In genomic region chr16:24015923-24016322, GRCh38 we compare ENCODE assay signal across 26 cellular contexts.
DNase-seq lines count a peak whose midpoint lies in the region; ATAC-seq, FAIRE-seq and TF ChIP-seq lines count a peak whose summit lies in the region.
"Had no signal": no experiment of that assay in that cellular context is flagged by ENCODE, and none has a peak within 500 bp of the region (broad histone marks: within the 10 kb centered on the region; RNA-seq: fewer than 3 reads in every experiment).

No MANE protein-coding gene starts in this region.

- no peak overlapping the region for H2BK20ac ChIP-seq in H1 (ENCODE audit: low read length)

- DNase-seq in A673 (ENCODE audit: low spot score): peak; percentile 32
- DNase-seq in CD8-positive, alpha-beta memory T cell: no peak
- peak; percentile 95 for DNase-seq in NCI-H69 (lab: John Stamatoyannopoulos, UW)
- no peak for DNase-seq in H1 (ENCODE audit: low read depth in 1 of 2, low spot score in 2 of 2)
- DNase-seq in NK-92 treated with Interleukin-12 subunit alpha and Interleukin-12 subunit beta, amount 100 ng/mL, for 24 hours (lab: John Stamatoyannopoulos, UW): no peak
- no peak for DNase-seq in NCI-H2081 treated with DMSO at 0.1 percent for 48 hours (lab: John Stamatoyannopoulos, UW)
- DNase-seq in activated naive CD4-positive, alpha-beta T cell (lab: John Stamatoyannopoulos, UW): no peak
- DNase-seq: ACHN; activated CD8-positive, alpha-beta memory T cell treated with anti-CD3 and anti-CD28 coated beads, Interleukin-2, amount 50 U/mL, for 48 hours; esophagus squamous epithelium; mesendoderm; NCI-H1417 treated with DMSO at 0.1 percent for 48 hours; NCI-H524 treated with DMSO at 0.1 percent for 48 hours; stimulated activated CD4-positive, alpha-beta T cell treated with anti-CD3 and anti-CD28 coated beads, Interleukin-4, amount 100 ng/mL, for 24 hours; T-helper 9 cell had no signal

- POLR2A ChIA-PET in A673 (lab: Charles Lee; ENCODE audit: low non-redundant PET): no interaction called here
- POLR2A ChIA-PET in CD8-positive, alpha-beta memory T cell (lab: Charles Lee): no interaction called here
- POLR2A ChIA-PET in H1 (lab: Charles Lee; ENCODE audit: partially characterized antibody): interaction anchor here (0.6 kb wide), 1 partner anchor 330 kb away, joined by 3 read pairs; no protein-coding TSS in a partner anchor

- no peak overlapping the region for H3K4me2 ChIP-seq in H1 (ENCODE audit: insufficient read depth in 1 of 2, low read depth in 2 of 2, low read length in 2 of 2)
- H3K4me2 ChIP-seq: KMS-11 had no signal

- H2BK120ac ChIP-seq in H1 (replicated peaks; ENCODE audit: low read depth, low read length): no peak overlapping the region

- no peaks in the 10 kb centered on the region for H4K20me1 ChIP-seq in H1 (replicated peaks in 1 of 2; ENCODE audit: control insufficient read depth in 1 of 2, insufficient read depth in 2 of 2, low read length in 2 of 2)

- H3K9me3 ChIP-seq in A673 (ENCODE audit: low read depth, low read length, poor library complexity, severe bottlenecking) (no peaks in the 10 kb centered on the region), H1 (ENCODE audit: insufficient read depth in 2 of 2, low read depth in 1 of 2, low read length in 1 of 2) (no peaks in the 10 kb centered on the region)
- no peaks in the 10 kb centered on the region for H3K9me3 ChIP-seq in CD8-positive, alpha-beta memory T cell (ENCODE audit: low read length)
- H3K9me3 ChIP-seq: esophagus squamous epithelium, right atrium auricular region had no signal

- peaks cover 58 to 84% (median 71%) of the 10 kb centered on the region in 3 donors for H3K4me1 Mint-ChIP-seq in CD8-positive, alpha-beta memory T cell

- no peak overlapping the region for H3K14ac ChIP-seq in H1 (ENCODE audit: insufficient read length)

- no peak overlapping the region for H2AFZ ChIP-seq in H1 (ENCODE audit: low read length)

- BruUV-seq in A673 (replicated peaks; lab: Mats Ljungman, UMichigan): no TSS peak

- H4K8ac ChIP-seq in H1 (ENCODE audit: extremely low read depth, insufficient read depth, low read length): peak overlapping the region; percentile 87; the same call in 1 of the 2 replicates

- TF ChIP-seq CTCF in A673 (conservative IDR thresholded peaks at IDR 0.05; ENCODE audit: low read depth, low read length): peak; percentile 33; the same call in 1 of the 2 replicates
- TF ChIP-seq CTCF in H1 (IDR thresholded peaks at IDR 0.05; ENCODE audit: control extremely low read depth in 1 of 3, insufficient read depth in 1 of 3, low read depth in 1 of 3, low read length in 3 of 3): no peak; a peak in 1 of 4 replicates

- H3K36me3 Mint-ChIP-seq in CD8-positive, alpha-beta memory T cell: peaks cover 0 to 7% (median 1%) of the 10 kb centered on the region in 3 donors
- H3K36me3 Mint-ChIP-seq: brain had no signal

- H3K23me2 ChIP-seq in H1 (ENCODE audit: low read depth, low read length): no peaks in the 10 kb centered on the region

- FAIRE-seq in H1 (lab: Jason Lieb, UNC): no peak
- FAIRE-seq: frontal cortex, GM19239 had no signal

- intact Hi-C loops in A673 (cut with micrococcal nuclease; ENCODE audit: unreplicated experiment): no loop called here

- peaks cover 7% of the 10 kb centered on the region for H3K36me3 ChIP-seq in A673 (ENCODE audit: insufficient read depth, low read length, poor library complexity, severe bottlenecking)
- H3K36me3 ChIP-seq in CD8-positive, alpha-beta memory T cell (ENCODE audit: insufficient read depth, low read length): no peaks in the 10 kb centered on the region
- no peaks in the 10 kb centered on the region for H3K36me3 ChIP-seq in H1 (ENCODE audit: control insufficient read depth in 2 of 4, insufficient read depth in 4 of 4, low read length in 3 of 4)
- H3K36me3 ChIP-seq: esophagus squamous epithelium, right atrium auricular region had no signal

- H3K27me3 Mint-ChIP-seq in CD8-positive, alpha-beta memory T cell: no peaks in the 10 kb centered on the region
- H3K27me3 Mint-ChIP-seq: stimulated activated naive CD8-positive, alpha-beta T cell treated with anti-CD3 and anti-CD28 coated beads, Interleukin-15, Interleukin-2, amounts not matched to agents 100 ng/mL and 50 ng/mL, for 24 hours had no signal

- H3K9me3 Mint-ChIP-seq in CD8-positive, alpha-beta memory T cell: no peaks in the 10 kb centered on the region
- H3K9me3 Mint-ChIP-seq: brain; stimulated activated naive CD8-positive, alpha-beta T cell treated with anti-CD3 and anti-CD28 coated beads, Interleukin-15, Interleukin-2, amounts not matched to agents 100 ng/mL and 50 ng/mL, for 24 hours had no signal

- H3K4me3 Mint-ChIP-seq in CD8-positive, alpha-beta memory T cell: no peak overlapping the region
- H3K4me3 Mint-ChIP-seq: brain; stimulated activated naive CD8-positive, alpha-beta T cell treated with anti-CD3 and anti-CD28 coated beads, Interleukin-15, Interleukin-2, amounts not matched to agents 100 ng/mL and 50 ng/mL, for 24 hours had no signal

- no peak overlapping the region for H2AK5ac ChIP-seq in H1 (ENCODE audit: low read depth, low read length)

- H3K4ac ChIP-seq in H1 (replicated peaks; ENCODE audit: insufficient read length, low read depth, low read length): no peak overlapping the region

- no peak for TF ChIP-seq POLR2A in H1 (IDR thresholded peaks at IDR 0.05; ENCODE audit: control extremely low read depth in 1 of 2, low read depth in 2 of 2, low read length in 2 of 2)

- CTCF ChIA-PET in A673 (lab: Charles Lee): interaction anchor here (0.6 to 1.0 kb wide), 3 partner anchors 215 to 484 kb away, joined by 3 read pairs; no protein-coding TSS in a partner anchor
- CTCF ChIA-PET in CD8-positive, alpha-beta memory T cell (lab: Charles Lee): interaction anchor here (2.0 to 13.8 kb wide), 5 partner anchors 15 to 214 kb away, joined by 6 to 261 read pairs (median 21); no protein-coding TSS in a partner anchor
- CTCF ChIA-PET in H1 (lab: Charles Lee; ENCODE audit: partially characterized antibody): interaction anchor here (0.9 to 7.8 kb wide), 24 partner anchors 8 to 489 kb away, joined by 3 to 52 read pairs (median 4); no protein-coding TSS in a partner anchor

- ATAC-seq in HG03432 (IDR thresholded peaks at IDR 0.05; ENCODE audit: unreplicated experiment): no peak
- ATAC-seq: left lobe of liver, SK-N-SH treated with all-trans-retinoic acid at 6 μM for 48 hours had no signal

- H4K5ac ChIP-seq in H1 (ENCODE audit: insufficient read length, low read depth, low read length): no peak overlapping the region

- peaks cover 71% of the 10 kb centered on the region for H3K4me1 ChIP-seq in A673 (ENCODE audit: insufficient read depth, low read length, poor library complexity, severe bottlenecking)
- peaks cover 45% of the 10 kb centered on the region for H3K4me1 ChIP-seq in CD8-positive, alpha-beta memory T cell (ENCODE audit: insufficient read depth, low read length)
- peaks cover 0 to 3% (median 0%) of the 10 kb centered on the region in 4 experiments; a peak in 1 of 7 replicates for H3K4me1 ChIP-seq in H1 (replicated peaks in 1 of 4; ENCODE audit: control insufficient read depth in 3 of 4, insufficient read depth in 4 of 4, low read length in 3 of 4)
- H3K4me1 ChIP-seq: right atrium auricular region had no signal

- no peaks in the 10 kb centered on the region for H3K79me1 ChIP-seq in H1 (ENCODE audit: low read depth, low read length)

- H3K9ac ChIP-seq in H1 (replicated peaks in 1 of 4; ENCODE audit: extremely low read depth in 1 of 4, low read depth in 3 of 4, low read length in 3 of 4): no peak overlapping the region
- H3K9ac ChIP-seq: KMS-11 had no signal

- H3K27ac Mint-ChIP-seq in CD8-positive, alpha-beta memory T cell: peak overlapping the region in 7 of 8 donors; percentile 24 to 86 (median 67)
- H3K27ac Mint-ChIP-seq: brain had no signal

- WGBS in H1 (ENCODE audit: extremely low coverage in 1 of 2, insufficient coverage in 1 of 2, insufficient read length in 1 of 2, insufficient replicate concordance in 2 of 2, low coverage in 1 of 2, low lambda C conversion rate in 2 of 2, missing lambda C conversion rate in 1 of 2), 2 experiments: 70% methylated on average over 5 of the region's 5 CpGs; no CpG with 5 or more reads in 1 of the 2 experiments

- no peak overlapping the region for H2BK12ac ChIP-seq in H1 (ENCODE audit: low read depth, low read length)

- H3K27ac ChIP-seq in A673 (ENCODE audit: low read depth, low read length, poor library complexity, severe bottlenecking) (peak overlapping the region; percentile 1), H1 (ENCODE audit: low read depth, low read length) (no peak overlapping the region)
- H3K27ac ChIP-seq in CD8-positive, alpha-beta memory T cell (ENCODE audit: low read depth, low read length): no peak overlapping the region
- H3K27ac ChIP-seq: C4-2B, esophagus squamous epithelium, KMS-11, right atrium auricular region, RWPE1 had no signal

- H3K79me2 ChIP-seq in H1 (ENCODE audit: control insufficient read depth in 1 of 2, insufficient read depth in 2 of 2, low read length in 2 of 2): no peaks in the 10 kb centered on the region

- no peak overlapping the region for H3K56ac ChIP-seq in H1 (replicated peaks; ENCODE audit: insufficient read length, low read depth, low read length)

- H3K18ac ChIP-seq in H1 (ENCODE audit: extremely low read depth, low read length): no peak overlapping the region

- TF ChIP-seq EP300 in H1 (IDR thresholded peaks at IDR 0.05; ENCODE audit: borderline replicate concordance in 1 of 2, low read depth in 2 of 2, low read length in 2 of 2): no peak

- no peak overlapping the region for H3K23ac ChIP-seq in H1 (ENCODE audit: insufficient read length)

- no peak overlapping the region for H2BK5ac ChIP-seq in H1 (ENCODE audit: low read depth, low read length)

- no peak overlapping the region for H4K91ac ChIP-seq in H1 (replicated peaks; ENCODE audit: insufficient read length, low read length)

- no peaks in the 10 kb centered on the region for H3K27me3 ChIP-seq in A673 (replicated peaks; ENCODE audit: insufficient read depth, low read depth, low read length, poor library complexity)
- no peaks in the 10 kb centered on the region for H3K27me3 ChIP-seq in CD8-positive, alpha-beta memory T cell (ENCODE audit: insufficient read depth, low read length, poor library complexity, severe bottlenecking)
- H3K27me3 ChIP-seq in H1 (replicated peaks in 1 of 4; ENCODE audit: control insufficient read depth in 3 of 4, extremely low read depth in 1 of 4, insufficient read depth in 3 of 4, low read length in 3 of 4): no peaks in the 10 kb centered on the region
- H3K27me3 ChIP-seq: right atrium auricular region had no signal

- H3K4me3 ChIP-seq in A673 (ENCODE audit: low read depth, low read length, poor library complexity, severe bottlenecking) (no peak overlapping the region), H1 (ENCODE audit: extremely low read depth in 1 of 4, insufficient read depth in 2 of 4, low read depth in 3 of 4, low read length in 4 of 4) (no peak overlapping the region)
- no peak overlapping the region for H3K4me3 ChIP-seq in CD8-positive, alpha-beta memory T cell (ENCODE audit: low read length)
- H3K4me3 ChIP-seq: esophagus squamous epithelium, right atrium auricular region had no signal

- TF ChIP-seq RAD21 in H1 (IDR thresholded peaks at IDR 0.05 in 1 of 2, conservative IDR thresholded peaks at IDR 0.05 in 1 of 2; ENCODE audit: low read depth in 2 of 2, low read length in 2 of 2): no peak

- no peak overlapping the region for H2BK15ac ChIP-seq in H1 (ENCODE audit: low read length)

TF ChIP-seq in H1, 55 proteins besides CTCF, POLR2A, EP300 and RAD21 (continues in another document):
- TF ChIP-seq NRF1 (IDR thresholded peaks at IDR 0.05; ENCODE audit: low read depth, low read length) (no peak), TEAD4 (IDR thresholded peaks at IDR 0.05; ENCODE audit: low read depth, low read length) (no peak)

Comparison
In these comparisons a context has a peak if more than half of its experiments do, and no peak if none do; other contexts are left out.
1. DNase-seq: peak in A673 (single experiment) and NCI-H69 (single experiment); none in CD8-positive, alpha-beta memory T cell (0 of 5), H1 (0 of 2), NK-92 treated with Interleukin-12 subunit alpha and Interleukin-12 subunit beta, amount 100 ng/mL, for 24 hours (single experiment), NCI-H2081 treated with DMSO at 0.1 percent for 48 hours (single experiment) and activated naive CD4-positive, alpha-beta T cell (0 of 4).